Comparison of ENCODE assay signal across 17 cellular contexts in genomic region chr7:2996141-2996540, GRCh38. TPM values are rescaled to one million over a fixed set of nuclear protein-coding genes. Genes with fewer than 3 reads are reported as not detected.
DNase-seq lines count a peak whose midpoint lies in the region; ATAC-seq, FAIRE-seq and TF ChIP-seq lines count a peak whose summit lies in the region.
"Had no signal": no experiment of that assay in that cellular context is flagged by ENCODE, and none has a peak within 500 bp of the region (broad histone marks: within the 10 kb centered on the region; RNA-seq: fewer than 3 reads in every experiment).

No MANE protein-coding gene starts in this region.

- in situ Hi-C loops in K562 (cut with MboI): no loop called here

- no peaks in the 10 kb centered on the region for H4K20me1 ChIP-seq in K562 (replicated peaks; ENCODE audit: control insufficient read depth, insufficient read depth, low read length)

- H2AFZ ChIP-seq in K562 (ENCODE audit: low read depth, low read length): no peak overlapping the region

- no peak overlapping the region for H3K27ac ChIP-seq in K562 (ENCODE audit: extremely low read depth, low read depth, low read length)
- no peak overlapping the region for H3K27ac ChIP-seq in upper lobe of right lung
- H3K27ac ChIP-seq: RWPE1 had no signal

- no peak overlapping the region for H3K4me3 ChIP-seq in K562
- no peak overlapping the region for H3K4me3 ChIP-seq in upper lobe of right lung

- CTCF ChIA-PET in K562 (lab: Yijun Ruan, JAX; ENCODE audit: low intra/inter-chr PET ratio): no interaction called here

- intact Hi-C loops in K562 (cut with micrococcal nuclease) (no loop called here), upper lobe of right lung (cut with DNase I) (no loop called here)

- H3K9me3 ChIP-seq in K562 (replicated peaks; ENCODE audit: control insufficient read depth, insufficient read depth, low read depth, low read length) (no peaks in the 10 kb centered on the region), upper lobe of right lung (no peaks in the 10 kb centered on the region)

- BruUV-seq in K562 (replicated peaks; lab: Mats Ljungman, UMichigan): no TSS peak

- peaks cover 2 to 3% of the 10 kb centered on the region in 2 experiments; a peak in 4 of 5 replicates for H3K4me1 ChIP-seq in K562 (replicated peaks in 1 of 2; ENCODE audit: control insufficient read depth in 2 of 2, insufficient read depth in 2 of 2, low read length in 2 of 2)
- no peaks in the 10 kb centered on the region for H3K4me1 ChIP-seq in upper lobe of right lung

- no peak for TF ChIP-seq EP300 in K562 (IDR thresholded peaks at IDR 0.05; ENCODE audit: low read length)

- peak; percentile 8 for DNase-seq in activated effector memory CD4-positive, alpha-beta T cell treated with anti-CD3 and anti-CD28 coated beads, Interleukin-2, amount 50 U/mL, for 16 hours
- DNase-seq in activated effector memory CD4-positive, alpha-beta T cell treated with Interleukin-2 at 50 U/mL for 16 hours: no peak
- DNase-seq in K562 (ENCODE audit: extremely low read depth in 1 of 4, low spot score in 3 of 4) (peak in 1 of 4 experiments; percentile 15), mucosa of gallbladder (ENCODE audit: low spot score) (peak; percentile 21), upper lobe of right lung (peak; percentile 5), GM20000 (ENCODE audit: low spot score) (no peak), 8988T (no peak)
- DNase-seq: ACHN, AML-193, DMS79, H9, NCI-H187, NCI-H524 treated with DMSO at 0.1 percent for 48 hours, OCI-M1 had no signal

- no peak overlapping the region for H3K4me2 ChIP-seq in K562 (ENCODE audit: insufficient read depth, low read length)

- POLR2A ChIA-PET in K562 (lab: Yijun Ruan, JAX): no interaction called here

- no peak overlapping the region for H3K9ac ChIP-seq in K562 (ENCODE audit: insufficient read depth in 1 of 2, low read depth in 2 of 2, low read length in 2 of 2)

- no peaks in the 10 kb centered on the region for H3K79me2 ChIP-seq in K562 (ENCODE audit: control insufficient read depth, insufficient read depth, low read length)

- no peak for TF ChIP-seq RAD21 in K562 (CRISPR knock-in tag; conservative IDR thresholded peaks at IDR 0.05 in 1 of 2, IDR thresholded peaks at IDR 0.05 in 1 of 2)

- TF ChIP-seq POLR2A in K562 (conservative IDR thresholded peaks at IDR 0.05): no peak

- TF ChIP-seq CTCF in K562 (IDR thresholded peaks at IDR 0.05 in 2 of 3, conservative IDR thresholded peaks at IDR 0.05 in 1 of 3; ENCODE audit: insufficient read depth in 2 of 3, low read depth in 1 of 3, low read length in 3 of 3) (no peak), upper lobe of right lung (IDR thresholded peaks at IDR 0.05) (no peak), GM20000 (IDR thresholded peaks at IDR 0.05; ENCODE audit: extremely low read depth, missing control alignments) (no peak)

- FAIRE-seq in K562 (lab: Jason Lieb, UNC): no peak

- no peak for ATAC-seq in K562
- ATAC-seq in upper lobe of right lung: peak; percentile 20
- no peak for ATAC-seq in GM18868 (IDR thresholded peaks at IDR 0.05; ENCODE audit: unreplicated experiment)

- H3K36me3 ChIP-seq in K562 (ENCODE audit: control insufficient read depth, insufficient read depth, low read length): no peaks in the 10 kb centered on the region
- no peaks in the 10 kb centered on the region for H3K36me3 ChIP-seq in upper lobe of right lung

- H3K27me3 ChIP-seq in K562 (ENCODE audit: control insufficient read depth in 2 of 2, insufficient read depth in 2 of 2, low read length in 2 of 2) (no peaks in the 10 kb centered on the region), upper lobe of right lung (no peaks in the 10 kb centered on the region)

- 49% methylated on average over 4 of the region's 4 CpGs for WGBS in K562 (ENCODE audit: insufficient coverage, low coverage, missing lambda C conversion rate)

- no peaks in the 10 kb centered on the region for H3K9me1 ChIP-seq in K562 (ENCODE audit: control insufficient read depth, insufficient read depth, low read length)

TF ChIP-seq in K562, 482 proteins besides CTCF, POLR2A, EP300 and RAD21 (continues in another document):
- TF ChIP-seq ZNF143 (CRISPR knock-in tag; IDR thresholded peaks at IDR 0.05) (no peak), ZNF507 (tag; conservative IDR thresholded peaks at IDR 0.05) (no peak), WHSC1 (IDR thresholded peaks at IDR 0.05; ENCODE audit: low read length) (no peak), SETDB1 (IDR thresholded peaks at IDR 0.05; ENCODE audit: low read length) (no peak), NR2C1 (IDR thresholded peaks at IDR 0.05) (no peak), NR2C1 (tag; IDR thresholded peaks at IDR 0.05) (no peak), ZNF740 (CRISPR knock-in tag; IDR thresholded peaks at IDR 0.05) (no peak), ZNF740 (tag; IDR thresholded peaks at IDR 0.05) (no peak), ARHGAP35 (IDR thresholded peaks at IDR 0.05; ENCODE audit: partially characterized antibody) (no peak), KDM1A (IDR thresholded peaks at IDR 0.05) (peak; percentile 46 to 49; a peak in 2 of 4 replicates), ELF1 (tag; IDR thresholded peaks at IDR 0.05) (no peak), NFIC (IDR thresholded peaks at IDR 0.05) (peak; percentile 81), MEF2A (IDR thresholded peaks at IDR 0.05; ENCODE audit: control insufficient read depth, low read depth, low read length) (no peak), BCOR (IDR thresholded peaks at IDR 0.05) (peak; percentile 34; the same call in 1 of the 2 replicates), KDM4B (IDR thresholded peaks at IDR 0.05; ENCODE audit: borderline replicate concordance in 2 of 2, low read depth in 1 of 2) (no peak), POU5F1 (IDR thresholded peaks at IDR 0.05; ENCODE audit: borderline replicate concordance, low read depth, low read length, partially characterized antibody) (no peak), KDM2B (CRISPR knock-in tag; IDR thresholded peaks at IDR 0.05) (no peak), ZNF785 (CRISPR knock-in tag; IDR thresholded peaks at IDR 0.05) (no peak), STAT5B (CRISPR knock-in tag; IDR thresholded peaks at IDR 0.05) (no peak), HEY1 (CRISPR knock-in tag; IDR thresholded peaks at IDR 0.05; ENCODE audit: borderline replicate concordance) (no peak), ETS1 (conservative IDR thresholded peaks at IDR 0.05; ENCODE audit: control insufficient read depth, low read depth, low read length) (no peak)
- TF ChIP-seq, protein P1, sequence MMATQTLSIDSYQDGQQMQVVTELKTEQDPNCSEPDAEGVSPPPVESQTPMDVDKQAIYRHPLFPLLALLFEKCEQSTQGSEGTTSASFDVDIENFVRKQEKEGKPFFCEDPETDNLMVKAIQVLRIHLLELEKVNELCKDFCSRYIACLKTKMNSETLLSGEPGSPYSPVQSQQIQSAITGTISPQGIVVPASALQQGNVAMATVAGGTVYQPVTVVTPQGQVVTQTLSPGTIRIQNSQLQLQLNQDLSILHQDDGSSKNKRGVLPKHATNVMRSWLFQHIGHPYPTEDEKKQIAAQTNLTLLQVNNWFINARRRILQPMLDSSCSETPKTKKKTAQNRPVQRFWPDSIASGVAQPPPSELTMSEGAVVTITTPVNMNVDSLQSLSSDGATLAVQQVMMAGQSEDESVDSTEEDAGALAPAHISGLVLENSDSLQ (IDR thresholded peaks at IDR 0.05): 0 out of 2 replicates have a peak, but pooled peaks have one; percentile 12

RNA-seq across cellular contexts. Expression of gene CARD11, which starts 47.5 kb away (rescaled TPM):
- total RNA-seq in K562 (2011; cell fraction: chromatin; rRNA removed; ENCODE audit: low replicate concordance): 18.0 and 32.5 TPM in 2 replicates
- 12.6 and 18.2 TPM in 2 replicates for total RNA-seq in K562 (2011; cell fraction: nucleolus; rRNA removed)
- total RNA-seq in K562 (2011; cell fraction: nucleoplasm; rRNA removed): 11.1 and 11.9 TPM in 2 replicates
- total RNA-seq in K562 (2014; rRNA removed): 5.7 and 6.4 TPM in 2 replicates
- total RNA-seq in K562 (2014; rRNA removed; fragmentation: Illumina TruSeq; extraction: Trizol): 2.4 and 3.1 TPM in 2 replicates
- 4.2 and 4.4 TPM in 2 replicates for total RNA-seq in K562 (2015; rRNA removed; fragmentation: Illumina TruSeq; extraction: Trizol)
- total RNA-seq in K562 (2021): 11.4 and 12.8 TPM in 2 replicates
- 3.0 and 6.2 TPM in 2 replicates for polyA plus RNA-seq in K562 (2011; rRNA removed)
- 2.5 and 11.6 TPM in 2 replicates for polyA plus RNA-seq in K562 (2011; cell fraction: cytosol; rRNA removed)
- polyA plus RNA-seq in K562 (2011; cell fraction: nucleus; rRNA removed): 7.6 and 26.3 TPM in 2 replicates
- polyA plus RNA-seq in K562 (2012): 10.0 and 16.6 TPM in 2 replicates
- 7.6 and 8.9 TPM in 2 replicates for polyA plus RNA-seq in K562 (2014; fragmentation: Illumina TruSeq; extraction: Trizol)
- polyA plus RNA-seq in K562 (2014; fragmentation: Nextera tagmentation; extraction: Ambion mirVana): under 1 TPM; 0.07 to 0.15 TPM
- 8.3 and 10.2 TPM in 2 replicates for polyA plus RNA-seq in K562 (2014; rRNA removed)
- polyA minus RNA-seq in K562 (2011; rRNA and poly(A)+ RNA removed): 5.5 and 17.0 TPM in 2 replicates
- 3.8 and 5.0 TPM in 2 replicates for polyA minus RNA-seq in K562 (2011; cell fraction: cytosol; rRNA and poly(A)+ RNA removed)
- 3.2 and 9.3 TPM in 2 replicates for polyA minus RNA-seq in K562 (2011; cell fraction: nucleus; rRNA and poly(A)+ RNA removed)
- total RNA-seq in mucosa of gallbladder: 35.8 TPM
- 5.8 TPM for total RNA-seq in upper lobe of right lung
- total RNA-seq: LHCN-M2 had no signal

Comparison
In these comparisons a context has a peak if more than half of its experiments do, and no peak if none do; other contexts are left out.
1. DNase-seq: peak in activated effector memory CD4-positive, alpha-beta T cell treated with anti-CD3 and anti-CD28 coated beads, Interleukin-2, amount 50 U/mL, for 16 hours (single experiment), mucosa of gallbladder (single experiment) and upper lobe of right lung (single experiment); none in activated effector memory CD4-positive, alpha-beta T cell treated with Interleukin-2 at 50 U/mL for 16 hours (single experiment), GM20000 (single experiment) and 8988T (single experiment).